Comparison of ENCODE assay signal across 13 cellular contexts in the genomic region with DNA sequence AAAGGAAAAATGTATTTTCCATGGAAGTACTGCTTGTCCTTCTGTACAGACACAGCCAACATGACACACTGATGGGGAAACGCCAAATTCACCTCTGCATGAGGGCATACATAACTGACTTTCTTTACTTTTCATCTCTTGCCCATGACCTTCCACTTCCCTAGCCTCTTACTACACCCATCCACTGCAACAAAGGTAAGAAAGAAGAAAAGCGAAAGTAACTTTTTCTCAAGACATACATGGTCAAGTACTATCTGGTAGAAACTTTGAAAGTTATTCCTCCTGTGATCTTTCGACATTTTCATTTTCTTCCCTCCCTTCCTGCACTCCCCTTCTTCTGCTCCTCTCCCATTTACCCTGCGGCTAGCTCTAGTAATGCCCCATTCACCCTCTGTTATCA.
"Had no signal": no experiment of that assay in that cellular context is flagged by ENCODE, and none has a peak within 500 bp of the region (broad histone marks: within the 10 kb centered on the region; RNA-seq: fewer than 3 reads in every experiment).

No MANE protein-coding gene starts in this region.

- H3K9me3 ChIP-seq: gastrocnemius medialis, heart right ventricle, ovary, spleen, thyroid gland had no signal

- H3K9me3 Mint-ChIP-seq: activated T-cell treated with anti-CD3 and anti-CD28 coated beads, Interleukin-2, amount 50 U/mL, for 4 hours; endodermal cell had no signal

- ATAC-seq: activated CD4-positive, CD25-positive, alpha-beta regulatory T cell treated with anti-CD3 and anti-CD28 coated beads, Interleukin-2, amount 50 U/mL, for 24 hours; activated T-cell treated with anti-CD3 and anti-CD28 coated beads, Interleukin-2, amount 50 U/mL, for 4 hours; gastrocnemius medialis; heart right ventricle; sciatic nerve had no signal

- H3K36me3 ChIP-seq: gastrocnemius medialis, ovary had no signal

- DNase-seq: activated CD4-positive, alpha-beta T cell treated with anti-CD3 and anti-CD28 coated beads, Interleukin-2, amount 50 U/mL, for 48 hours; activated gamma-delta T cell; activated T-cell treated with anti-CD3 and anti-CD28 coated beads, Interleukin-2, amount 50 U/mL, for 4 hours; dorsolateral prefrontal cortex; endodermal cell; gastrocnemius medialis; heart right ventricle; ovary; spleen; thyroid gland had no signal

- H3K27ac Mint-ChIP-seq: endodermal cell, mesothelial cell of epicardium had no signal

- H3K4me3 ChIP-seq: dorsolateral prefrontal cortex, gastrocnemius medialis, heart right ventricle, ovary, spleen, thyroid gland had no signal

- H3K4me1 ChIP-seq: gastrocnemius medialis, thyroid gland had no signal

- H3K4me3 Mint-ChIP-seq: activated T-cell treated with anti-CD3 and anti-CD28 coated beads, Interleukin-2, amount 50 U/mL, for 4 hours; endodermal cell; mesothelial cell of epicardium had no signal

- H3K27me3 ChIP-seq: dorsolateral prefrontal cortex, gastrocnemius medialis, heart right ventricle, ovary, spleen, thyroid gland had no signal

- H3K27ac ChIP-seq: dorsolateral prefrontal cortex, gastrocnemius medialis, heart right ventricle, ovary, thyroid gland had no signal
